1 cellular context compared by ENCODE assay signal in the genomic region with DNA sequence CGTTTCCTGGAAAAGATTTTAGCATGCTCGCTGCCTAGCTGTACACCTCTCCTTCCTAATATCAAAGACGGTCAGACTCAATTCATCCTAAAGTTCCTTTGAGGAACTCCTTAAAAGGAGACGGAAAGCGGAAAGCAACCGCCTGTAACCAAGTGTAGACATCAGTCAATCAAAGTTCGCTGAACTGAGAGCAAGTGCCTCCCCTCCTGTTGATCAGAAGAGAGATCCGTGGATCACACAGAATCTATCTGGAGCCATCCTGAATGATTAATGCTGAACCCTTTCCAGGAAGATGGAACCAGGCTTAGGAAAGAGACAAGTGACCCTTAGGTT.
TF ChIP-seq lines count a peak whose summit lies in the region.

No MANE protein-coding gene starts in this region.

TF ChIP-seq in K562, 482 proteins besides CTCF, POLR2A, EP300 and RAD21:
- TF ChIP-seq, protein P1, sequence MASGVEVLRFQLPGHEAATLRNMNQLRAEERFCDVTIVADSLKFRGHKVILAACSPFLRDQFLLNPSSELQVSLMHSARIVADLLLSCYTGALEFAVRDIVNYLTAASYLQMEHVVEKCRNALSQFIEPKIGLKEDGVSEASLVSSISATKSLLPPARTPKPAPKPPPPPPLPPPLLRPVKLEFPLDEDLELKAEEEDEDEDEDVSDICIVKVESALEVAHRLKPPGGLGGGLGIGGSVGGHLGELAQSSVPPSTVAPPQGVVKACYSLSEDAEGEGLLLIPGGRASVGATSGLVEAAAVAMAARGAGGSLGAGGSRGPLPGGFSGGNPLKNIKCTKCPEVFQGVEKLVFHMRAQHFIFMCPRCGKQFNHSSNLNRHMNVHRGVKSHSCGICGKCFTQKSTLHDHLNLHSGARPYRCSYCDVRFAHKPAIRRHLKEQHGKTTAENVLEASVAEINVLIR (CRISPR knock-in tag; IDR thresholded peaks at IDR 0.05) = no peak
- TF ChIP-seq NCOR1 (IDR thresholded peaks at IDR 0.05) = no peak
- TF ChIP-seq NCOA1 (IDR thresholded peaks at IDR 0.05; ENCODE audit: low read depth) = no peak
- no peak for TF ChIP-seq HMG20B (CRISPR knock-in tag; IDR thresholded peaks at IDR 0.05)
- TF ChIP-seq, protein P2, sequence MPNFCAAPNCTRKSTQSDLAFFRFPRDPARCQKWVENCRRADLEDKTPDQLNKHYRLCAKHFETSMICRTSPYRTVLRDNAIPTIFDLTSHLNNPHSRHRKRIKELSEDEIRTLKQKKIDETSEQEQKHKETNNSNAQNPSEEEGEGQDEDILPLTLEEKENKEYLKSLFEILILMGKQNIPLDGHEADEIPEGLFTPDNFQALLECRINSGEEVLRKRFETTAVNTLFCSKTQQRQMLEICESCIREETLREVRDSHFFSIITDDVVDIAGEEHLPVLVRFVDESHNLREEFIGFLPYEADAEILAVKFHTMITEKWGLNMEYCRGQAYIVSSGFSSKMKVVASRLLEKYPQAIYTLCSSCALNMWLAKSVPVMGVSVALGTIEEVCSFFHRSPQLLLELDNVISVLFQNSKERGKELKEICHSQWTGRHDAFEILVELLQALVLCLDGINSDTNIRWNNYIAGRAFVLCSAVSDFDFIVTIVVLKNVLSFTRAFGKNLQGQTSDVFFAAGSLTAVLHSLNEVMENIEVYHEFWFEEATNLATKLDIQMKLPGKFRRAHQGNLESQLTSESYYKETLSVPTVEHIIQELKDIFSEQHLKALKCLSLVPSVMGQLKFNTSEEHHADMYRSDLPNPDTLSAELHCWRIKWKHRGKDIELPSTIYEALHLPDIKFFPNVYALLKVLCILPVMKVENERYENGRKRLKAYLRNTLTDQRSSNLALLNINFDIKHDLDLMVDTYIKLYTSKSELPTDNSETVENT (CRISPR knock-in tag; IDR thresholded peaks at IDR 0.05) = no peak
- TF ChIP-seq DACH1 (IDR thresholded peaks at IDR 0.05; ENCODE audit: partially characterized antibody) = no peak
- TF ChIP-seq ELF1 (tag; IDR thresholded peaks at IDR 0.05) = 0 out of 2 replicates have a peak, but pooled peaks have one; percentile 16
- TF ChIP-seq, protein P3, sequence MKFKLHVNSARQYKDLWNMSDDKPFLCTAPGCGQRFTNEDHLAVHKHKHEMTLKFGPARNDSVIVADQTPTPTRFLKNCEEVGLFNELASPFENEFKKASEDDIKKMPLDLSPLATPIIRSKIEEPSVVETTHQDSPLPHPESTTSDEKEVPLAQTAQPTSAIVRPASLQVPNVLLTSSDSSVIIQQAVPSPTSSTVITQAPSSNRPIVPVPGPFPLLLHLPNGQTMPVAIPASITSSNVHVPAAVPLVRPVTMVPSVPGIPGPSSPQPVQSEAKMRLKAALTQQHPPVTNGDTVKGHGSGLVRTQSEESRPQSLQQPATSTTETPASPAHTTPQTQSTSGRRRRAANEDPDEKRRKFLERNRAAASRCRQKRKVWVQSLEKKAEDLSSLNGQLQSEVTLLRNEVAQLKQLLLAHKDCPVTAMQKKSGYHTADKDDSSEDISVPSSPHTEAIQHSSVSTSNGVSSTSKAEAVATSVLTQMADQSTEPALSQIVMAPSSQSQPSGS (CRISPR knock-in tag; IDR thresholded peaks at IDR 0.05) = no peak
- TF ChIP-seq, protein P4, sequence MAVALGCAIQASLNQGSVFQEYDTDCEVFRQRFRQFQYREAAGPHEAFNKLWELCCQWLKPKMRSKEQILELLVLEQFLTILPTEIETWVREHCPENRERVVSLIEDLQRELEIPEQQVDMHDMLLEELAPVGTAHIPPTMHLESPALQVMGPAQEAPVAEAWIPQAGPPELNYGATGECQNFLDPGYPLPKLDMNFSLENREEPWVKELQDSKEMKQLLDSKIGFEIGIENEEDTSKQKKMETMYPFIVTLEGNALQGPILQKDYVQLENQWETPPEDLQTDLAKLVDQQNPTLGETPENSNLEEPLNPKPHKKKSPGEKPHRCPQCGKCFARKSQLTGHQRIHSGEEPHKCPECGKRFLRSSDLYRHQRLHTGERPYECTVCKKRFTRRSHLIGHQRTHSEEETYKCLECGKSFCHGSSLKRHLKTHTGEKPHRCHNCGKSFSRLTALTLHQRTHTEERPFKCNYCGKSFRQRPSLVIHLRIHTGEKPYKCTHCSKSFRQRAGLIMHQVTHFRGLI (CRISPR knock-in tag; IDR thresholded peaks at IDR 0.05) = no peak
- TF ChIP-seq ZNF695 (CRISPR knock-in tag; IDR thresholded peaks at IDR 0.05) = no peak
- peak in 1 of 2 experiments; percentile 84; a peak in 2 of 4 replicates for TF ChIP-seq SRF (CRISPR knock-in tag; IDR thresholded peaks at IDR 0.05)
- no peak for TF ChIP-seq ZNF766 (CRISPR knock-in tag; conservative IDR thresholded peaks at IDR 0.05)
- TF ChIP-seq NUFIP1 (IDR thresholded peaks at IDR 0.05; ENCODE audit: partially characterized antibody) = no peak
- no peak for TF ChIP-seq PYGO2 (tag; IDR thresholded peaks at IDR 0.05)
- no peak for TF ChIP-seq HNRNPLL (IDR thresholded peaks at IDR 0.05; ENCODE audit: low read depth, low read length, poor library complexity, severe bottlenecking)
- TF ChIP-seq, protein P5, sequence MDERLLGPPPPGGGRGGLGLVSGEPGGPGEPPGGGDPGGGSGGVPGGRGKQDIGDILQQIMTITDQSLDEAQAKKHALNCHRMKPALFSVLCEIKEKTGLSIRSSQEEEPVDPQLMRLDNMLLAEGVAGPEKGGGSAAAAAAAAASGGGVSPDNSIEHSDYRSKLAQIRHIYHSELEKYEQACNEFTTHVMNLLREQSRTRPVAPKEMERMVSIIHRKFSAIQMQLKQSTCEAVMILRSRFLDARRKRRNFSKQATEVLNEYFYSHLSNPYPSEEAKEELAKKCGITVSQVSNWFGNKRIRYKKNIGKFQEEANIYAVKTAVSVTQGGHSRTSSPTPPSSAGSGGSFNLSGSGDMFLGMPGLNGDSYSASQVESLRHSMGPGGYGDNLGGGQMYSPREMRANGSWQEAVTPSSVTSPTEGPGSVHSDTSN (CRISPR knock-in tag; IDR thresholded peaks at IDR 0.05; ENCODE audit: low read depth) = no peak
- TF ChIP-seq, protein P5 (tag; conservative IDR thresholded peaks at IDR 0.05; ENCODE audit: low read depth) = 0 out of 2 replicates have a peak, but pooled peaks have one; percentile 56
- TF ChIP-seq ATF4 (CRISPR knock-in tag; IDR thresholded peaks at IDR 0.05) = no peak
- no peak for TF ChIP-seq KLF6 (CRISPR knock-in tag; IDR thresholded peaks at IDR 0.05; ENCODE audit: borderline replicate concordance)
- peak; percentile 3; the same call in 1 of the 2 replicates for TF ChIP-seq POLR2H (tag; IDR thresholded peaks at IDR 0.05; ENCODE audit: low read depth)
- TF ChIP-seq SUPT5H (IDR thresholded peaks at IDR 0.05) = no peak
- TF ChIP-seq KDM1A (IDR thresholded peaks at IDR 0.05) = no peak
- TF ChIP-seq SAFB2 (IDR thresholded peaks at IDR 0.05; ENCODE audit: borderline replicate concordance, low read depth, low read length, severe bottlenecking) = no peak
- no peak for TF ChIP-seq RCOR1 (IDR thresholded peaks at IDR 0.05; ENCODE audit: borderline replicate concordance in 1 of 2, low read depth in 2 of 2, low read length in 2 of 2)
- peak; percentile 91 for TF ChIP-seq PKNOX1 (IDR thresholded peaks at IDR 0.05)
- no peak for TF ChIP-seq IFI16 (CRISPR knock-in tag; IDR thresholded peaks at IDR 0.05)
- TF ChIP-seq NFIX (CRISPR knock-in tag; IDR thresholded peaks at IDR 0.05; ENCODE audit: low read depth) = no peak
- no peak for TF ChIP-seq EGR1 (conservative IDR thresholded peaks at IDR 0.05)
- TF ChIP-seq NFE2L1 (tag; IDR thresholded peaks at IDR 0.05; ENCODE audit: borderline replicate concordance, low read depth) = no peak
- TF ChIP-seq MEIS2 (IDR thresholded peaks at IDR 0.05; ENCODE audit: partially characterized antibody) = peak; percentile 43
- TF ChIP-seq SMARCA4 (IDR thresholded peaks at IDR 0.05) = no peak
- TF ChIP-seq EWSR1 (IDR thresholded peaks at IDR 0.05; ENCODE audit: borderline replicate concordance, low read depth, partially characterized antibody) = no peak
- TF ChIP-seq ZBTB26 (CRISPR knock-in tag; IDR thresholded peaks at IDR 0.05) = no peak
- TF ChIP-seq, protein P6, sequence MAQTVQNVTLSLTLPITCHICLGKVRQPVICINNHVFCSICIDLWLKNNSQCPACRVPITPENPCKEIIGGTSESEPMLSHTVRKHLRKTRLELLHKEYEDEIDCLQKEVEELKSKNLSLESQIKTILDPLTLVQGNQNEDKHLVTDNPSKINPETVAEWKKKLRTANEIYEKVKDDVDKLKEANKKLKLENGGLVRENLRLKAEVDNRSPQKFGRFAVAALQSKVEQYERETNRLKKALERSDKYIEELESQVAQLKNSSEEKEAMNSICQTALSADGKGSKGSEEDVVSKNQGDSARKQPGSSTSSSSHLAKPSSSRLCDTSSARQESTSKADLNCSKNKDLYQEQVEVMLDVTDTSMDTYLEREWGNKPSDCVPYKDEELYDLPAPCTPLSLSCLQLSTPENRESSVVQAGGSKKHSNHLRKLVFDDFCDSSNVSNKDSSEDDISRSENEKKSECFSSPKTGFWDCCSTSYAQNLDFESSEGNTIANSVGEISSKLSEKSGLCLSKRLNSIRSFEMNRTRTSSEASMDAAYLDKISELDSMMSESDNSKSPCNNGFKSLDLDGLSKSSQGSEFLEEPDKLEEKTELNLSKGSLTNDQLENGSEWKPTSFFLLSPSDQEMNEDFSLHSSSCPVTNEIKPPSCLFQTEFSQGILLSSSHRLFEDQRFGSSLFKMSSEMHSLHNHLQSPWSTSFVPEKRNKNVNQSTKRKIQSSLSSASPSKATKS (CRISPR knock-in tag; IDR thresholded peaks at IDR 0.05) = no peak
- TF ChIP-seq CBX2 (IDR thresholded peaks at IDR 0.05; ENCODE audit: insufficient read depth, low read length, poor library complexity, severe bottlenecking) = no peak
- TF ChIP-seq XRCC3 (IDR thresholded peaks at IDR 0.05) = no peak
- TF ChIP-seq E2F6 (IDR thresholded peaks at IDR 0.05; ENCODE audit: borderline replicate concordance in 1 of 2, extremely low read depth in 1 of 2, insufficient read depth in 1 of 2, insufficient read length in 1 of 2, low read depth in 1 of 2, low read length in 1 of 2, poor library complexity in 1 of 2, severe bottlenecking in 1 of 2) = no peak
